2 cellular contexts compared by ENCODE assay signal in the genomic region with DNA sequence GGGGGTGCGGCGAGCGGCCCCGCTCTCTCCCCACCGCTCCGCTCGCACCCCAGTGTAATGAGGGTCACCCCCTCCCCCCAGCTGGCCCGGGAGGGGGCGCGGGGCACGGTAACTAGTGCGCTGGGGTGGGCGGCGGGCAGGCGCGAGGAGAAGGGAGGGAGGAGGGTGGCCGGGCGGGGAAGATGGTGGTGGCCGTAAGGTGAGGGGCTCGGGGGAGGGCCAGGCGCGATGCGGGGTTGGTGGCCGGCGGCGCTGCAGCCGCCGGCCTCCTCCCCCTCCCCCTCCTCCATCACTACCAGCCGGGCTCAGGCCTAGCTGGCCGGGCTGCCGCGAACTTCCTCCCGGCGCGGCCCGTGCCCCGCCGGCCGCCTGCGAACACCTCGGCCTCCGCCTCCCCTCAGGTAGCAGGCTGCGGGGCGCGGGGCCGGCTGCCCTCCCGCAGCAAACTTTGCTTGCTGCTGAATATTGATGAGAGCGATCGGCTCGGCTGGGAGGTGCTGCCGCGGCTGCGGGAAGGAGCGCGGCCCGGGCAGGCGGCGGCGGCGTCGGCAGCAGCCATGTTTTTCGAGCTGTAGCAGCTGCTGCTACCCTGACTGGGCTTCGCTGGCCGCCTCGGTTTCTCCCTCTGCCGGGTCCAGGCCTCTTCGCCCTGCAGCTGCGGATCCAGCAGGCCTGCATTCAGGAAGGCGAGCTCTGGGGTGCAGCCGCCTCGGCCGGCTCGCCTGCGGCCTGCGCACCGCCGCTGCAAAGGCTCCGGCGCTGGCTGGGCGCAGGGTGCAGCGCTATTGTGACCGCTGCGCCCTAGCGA.
TF ChIP-seq lines count a peak whose summit lies in the region.

No MANE protein-coding gene starts in this region.

TF ChIP-seq in GM12891, 5 proteins besides CTCF, POLR2A, EP300 and RAD21 (continued from another document):
- no peak for TF ChIP-seq POU2F2 (IDR thresholded peaks at IDR 0.05; ENCODE audit: low read depth, low read length)
- TF ChIP-seq PAX5 (IDR thresholded peaks at IDR 0.05; ENCODE audit: insufficient read depth, low read length, severe bottlenecking): no peak
- TF ChIP-seq SPI1 (IDR thresholded peaks at IDR 0.05; ENCODE audit: low read depth, low read length): peak; percentile 40; the same call in 1 of the 2 replicates

TF ChIP-seq in HCT116, 20 proteins besides CTCF, POLR2A, EP300 and RAD21 (continued from another document):
- TF ChIP-seq ELF1 (IDR thresholded peaks at IDR 0.05; ENCODE audit: borderline replicate concordance, low read depth) (no peak), YY1 (IDR thresholded peaks at IDR 0.05; ENCODE audit: extremely low read depth, insufficient replicate concordance, low read depth, low read length) (peak; percentile 51)
- TF ChIP-seq, protein P1, sequence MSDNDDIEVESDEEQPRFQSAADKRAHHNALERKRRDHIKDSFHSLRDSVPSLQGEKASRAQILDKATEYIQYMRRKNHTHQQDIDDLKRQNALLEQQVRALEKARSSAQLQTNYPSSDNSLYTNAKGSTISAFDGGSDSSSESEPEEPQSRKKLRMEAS (IDR thresholded peaks at IDR 0.05): peak; percentile 2; the same call in 1 of the 2 replicates
